Comparison of ENCODE assay signal across 8 cellular contexts in the genomic region with DNA sequence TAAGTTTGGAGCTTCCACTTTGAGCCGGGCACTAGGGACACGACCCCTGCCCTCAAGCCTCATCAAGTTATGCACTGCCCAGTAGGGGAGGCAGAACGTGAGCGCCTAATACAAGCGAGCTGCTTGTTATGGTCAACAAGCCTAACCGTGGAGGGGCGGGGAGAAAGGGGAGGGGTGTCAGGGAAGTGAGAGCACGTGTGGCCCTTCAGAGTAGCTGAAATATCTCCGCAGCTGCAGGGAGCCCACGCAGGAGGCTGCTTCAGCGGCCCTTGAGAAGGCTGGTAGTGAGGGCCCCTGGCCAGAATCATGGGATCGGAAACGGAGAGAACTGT. TPM values are rescaled to one million over a fixed set of nuclear protein-coding genes. Genes with fewer than 3 reads are reported as not detected.
A peak's percentile ranks its signal among the peaks of the same experiment; 100 is the strongest.
DNase-seq lines count a peak whose midpoint lies in the region; ATAC-seq and TF ChIP-seq lines count a peak whose summit lies in the region.

No MANE protein-coding gene starts in this region.

- no peaks in the 10 kb centered on the region for H3K36me3 ChIP-seq in CD8-positive, alpha-beta memory T cell (ENCODE audit: insufficient read depth, low read length)
- no peaks in the 10 kb centered on the region for H3K36me3 ChIP-seq in SJCRH30
- H3K36me3 ChIP-seq in hepatocyte (replicated peaks; ENCODE audit: insufficient read depth, low read depth): no peaks in the 10 kb centered on the region

- POLR2A ChIA-PET in CD8-positive, alpha-beta memory T cell (lab: Charles Lee): interaction anchor here (0.8 to 1.4 kb wide), 2 partner anchors 26 to 227 kb away, joined by 3 read pairs; no protein-coding TSS in a partner anchor

- peak overlapping the region; percentile 70 for H3K4me3 ChIP-seq in CD8-positive, alpha-beta memory T cell (ENCODE audit: low read length)
- H3K4me3 ChIP-seq in SJCRH30 (peak overlapping the region; percentile 66), hepatocyte (peak overlapping the region; percentile 76), retinal pigment epithelial cell (ENCODE audit: low read length) (peak overlapping the region; percentile 62)

- peak overlapping the region; percentile 7 for H3K27ac ChIP-seq in CD8-positive, alpha-beta memory T cell (ENCODE audit: low read depth, low read length)
- H3K27ac ChIP-seq in SJCRH30 (peak overlapping the region; percentile 17; the same call in 1 of the 2 replicates), angular gyrus (ENCODE audit: low read depth, low read length) (peak overlapping the region; percentile 52), hepatocyte (peak overlapping the region; percentile 65)

- H3K4me1 ChIP-seq in CD8-positive, alpha-beta memory T cell (ENCODE audit: insufficient read depth, low read length): peaks cover 19% of the 10 kb centered on the region
- H3K4me1 ChIP-seq in SJCRH30 (no peaks in the 10 kb centered on the region), hepatocyte (ENCODE audit: insufficient read depth) (peaks cover 5% of the 10 kb centered on the region)

- TF ChIP-seq CTCF in hepatocyte (IDR thresholded peaks at IDR 0.05; ENCODE audit: poor library complexity): no peak
- TF ChIP-seq CTCF in retinal pigment epithelial cell (conservative IDR thresholded peaks at IDR 0.05; ENCODE audit: low read depth, low read length): no peak

- H3K9me2 ChIP-seq in hepatocyte (replicated peaks; ENCODE audit: insufficient read depth): no peaks in the 10 kb centered on the region

- WGBS in hepatocyte (ENCODE audit: low lambda C conversion rate, missing lambda C conversion rate): 4% methylated on average over 13 of the region's 13 CpGs

- peak; percentile 57 for ATAC-seq in GM19438 (IDR thresholded peaks at IDR 0.05; ENCODE audit: low read depth, unreplicated experiment)
- ATAC-seq in HG03558 (IDR thresholded peaks at IDR 0.05; ENCODE audit: extremely low read depth, unreplicated experiment): peak; percentile 32

- CTCF ChIA-PET in CD8-positive, alpha-beta memory T cell (lab: Charles Lee): interaction anchor here (0.8 to 1.9 kb wide), 13 partner anchors 10 to 355 kb away, joined by 3 to 7 read pairs (median 3); no protein-coding TSS in a partner anchor

- peak overlapping the region; percentile 82 to 95 (median 88) for H3K4me3 Mint-ChIP-seq in CD8-positive, alpha-beta memory T cell

- DNase-seq in CD8-positive, alpha-beta memory T cell: peak in 2 of 5 donors; percentile 5 to 55
- DNase-seq in SJCRH30 (peak; percentile 72 to 74), hepatocyte (ENCODE audit: low spot score) (peak; percentile 55), retinal pigment epithelial cell (ENCODE audit: low read depth) (peak; percentile 10), H4 (ENCODE audit: low spot score) (no peak)

- peaks cover 8 to 14% (median 9%) of the 10 kb centered on the region in 3 donors for H3K36me3 Mint-ChIP-seq in CD8-positive, alpha-beta memory T cell

- H3K9me3 Mint-ChIP-seq in CD8-positive, alpha-beta memory T cell: peaks cover 0 to 7% (median 0%) of the 10 kb centered on the region in 5 donors

- H2AFZ ChIP-seq in hepatocyte: peak overlapping the region; percentile 99

- H3K79me2 ChIP-seq in hepatocyte: peaks cover 2% of the 10 kb centered on the region

- peak overlapping the region; percentile 95 for H3K4me2 ChIP-seq in hepatocyte

- no peaks in the 10 kb centered on the region for H3K27me3 ChIP-seq in CD8-positive, alpha-beta memory T cell (ENCODE audit: insufficient read depth, low read length, poor library complexity, severe bottlenecking)
- H3K27me3 ChIP-seq in SJCRH30 (no peaks in the 10 kb centered on the region), hepatocyte (no peaks in the 10 kb centered on the region)

- peaks cover 27 to 31% (median 31%) of the 10 kb centered on the region in 3 donors for H3K4me1 Mint-ChIP-seq in CD8-positive, alpha-beta memory T cell

- H3K9me3 ChIP-seq in CD8-positive, alpha-beta memory T cell (ENCODE audit: low read length): no peaks in the 10 kb centered on the region
- H3K9me3 ChIP-seq in SJCRH30 (replicated peaks): no peaks in the 10 kb centered on the region
- no peaks in the 10 kb centered on the region for H3K9me3 ChIP-seq in hepatocyte (ENCODE audit: low read depth)

- no peaks in the 10 kb centered on the region for H4K20me1 ChIP-seq in hepatocyte (ENCODE audit: insufficient read depth, poor library complexity, severe bottlenecking)

- peaks cover 0 to 2% of the 10 kb centered on the region in 2 donors for H3K27me3 Mint-ChIP-seq in CD8-positive, alpha-beta memory T cell

- H3K27ac Mint-ChIP-seq in CD8-positive, alpha-beta memory T cell: peak overlapping the region in 7 of 8 donors; percentile 27 to 89 (median 73)

RNA-seq across cellular contexts. Expression of a gene that starts 0.7 kb away (rescaled TPM):
- 10 to 100 TPM; 13.2 to 15.4 TPM for total RNA-seq in CD8-positive, alpha-beta memory T cell
- polyA plus RNA-seq in CD8-positive, alpha-beta memory T cell: 11.8 TPM
- 1.6 and 2.4 TPM in 2 replicates for total RNA-seq in SJCRH30 (2014; rRNA removed; shearing (Covaris generic))
- total RNA-seq in hepatocyte: 15.3 and 16.8 TPM in 2 replicates
- polyA plus RNA-seq in hepatocyte: 10.7 and 12.3 TPM in 2 replicates
- 1.7 and 2.0 TPM in 2 replicates for total RNA-seq in H4 (2014; rRNA removed; shearing (Covaris generic))

RNA-seq across cellular contexts. Expression of a gene that starts 6.1 kb away (rescaled TPM):
- under 1 TPM; 0.35 to 0.64 TPM for total RNA-seq in CD8-positive, alpha-beta memory T cell
- 0.46 TPM for polyA plus RNA-seq in CD8-positive, alpha-beta memory T cell
- 0.23 and 0.59 TPM in 2 replicates for total RNA-seq in SJCRH30 (2014; rRNA removed; shearing (Covaris generic))
- total RNA-seq in hepatocyte: 5.0 and 5.8 TPM in 2 replicates
- 2.8 TPM in 2 replicates for polyA plus RNA-seq in hepatocyte
- total RNA-seq in H4 (2014; rRNA removed; shearing (Covaris generic)): 0.08 TPM in 1 of 2 replicates, not detected in the other

Comparison
In these comparisons a context has a peak if more than half of its experiments do, and no peak if none do; other contexts are left out.
1. H3K27ac ChIP-seq: peak in every context shown above with its lines; median percentile 65 in hepatocyte; 52 in angular gyrus; 17 in SJCRH30; 7 in CD8-positive, alpha-beta memory T cell.